Comparison of ENCODE assay signal across 25 cellular contexts in the genomic region with DNA sequence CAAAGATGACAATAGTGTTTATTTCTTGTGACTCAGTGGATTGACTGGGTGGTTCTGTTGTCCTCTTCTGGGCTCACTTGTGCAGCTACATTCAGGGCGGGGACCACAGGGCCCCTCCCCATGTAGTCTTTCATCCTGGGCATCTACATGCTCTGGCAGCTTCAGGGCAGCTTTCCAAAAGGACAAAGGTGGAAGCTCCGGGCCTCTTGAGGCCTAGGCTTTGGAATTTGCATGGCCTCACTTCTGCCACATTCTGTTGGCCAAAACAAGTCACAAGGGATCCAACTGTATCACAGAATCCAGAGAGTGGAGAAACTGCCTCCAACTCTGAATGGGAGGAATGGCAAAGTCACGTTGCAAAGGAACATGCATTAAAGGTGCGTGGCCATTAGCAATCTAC.
"Had no signal": no experiment of that assay in that cellular context is flagged by ENCODE, and none has a peak within 500 bp of the region (broad histone marks: within the 10 kb centered on the region; RNA-seq: fewer than 3 reads in every experiment).

No MANE protein-coding gene starts in this region.

- ATAC-seq: activated CD8-positive, alpha-beta T cell treated with anti-CD3 and anti-CD28 coated beads, Interleukin-2, amount 10 ng/mL, durations not matched to agents 7 days and 5 days; body of pancreas; gastrocnemius medialis; naive thymus-derived CD8-positive, alpha-beta T cell; right cardiac atrium; stimulated activated effector memory CD8-positive, alpha-beta T cell treated with anti-CD3 and anti-CD28 coated beads, Interleukin-12 subunit alpha, Interleukin-12 subunit beta, amount 100 ng/mL, for 72 hours had no signal

- H3K4me3 Mint-ChIP-seq: activated CD8-positive, alpha-beta T cell treated with anti-CD3 and anti-CD28 coated beads, Interleukin-2, amount 10 ng/mL, durations not matched to agents 7 days and 5 days; activated naive CD4-positive, alpha-beta T cell treated with anti-CD3 and anti-CD28 coated beads, Interleukin-2, amount 50 U/mL, for 24 hours; activated T-helper 1 cell treated with anti-CD3 and anti-CD28 coated beads, Interleukin-12 subunit alpha, Interleukin-12 subunit beta, Interleukin-2, Interleukin-4 antibody, amounts not matched to agents 30 ng/mL and 10 ng/mL and 1 ng/mL, durations not matched to agents 14 hours and 24 hours and 36 hours; memory B cell; naive thymus-derived CD8-positive, alpha-beta T cell; stimulated activated effector memory CD8-positive, alpha-beta T cell treated with anti-CD3 and anti-CD28 coated beads, Interleukin-12 subunit alpha, Interleukin-12 subunit beta, amount 100 ng/mL, for 72 hours had no signal

- H3K36me3 ChIP-seq: cardiac muscle cell, esophagus muscularis mucosa, gastrocnemius medialis, vagina, WERI-Rb-1 had no signal

- H3K27me3 ChIP-seq: body of pancreas, cardiac muscle cell, esophagus muscularis mucosa, gastrocnemius medialis, vagina had no signal

- DNase-seq: activated CD4-positive, alpha-beta T cell treated with anti-CD3 and anti-CD28 coated beads, Interleukin-2, amount 50 U/mL, for 1 hour; activated CD4-positive, CD25-positive, alpha-beta regulatory T cell treated with anti-CD3 and anti-CD28 coated beads, Interleukin-2, amount 50 U/mL, for 72 hours; activated CD8-positive, alpha-beta T cell treated with anti-CD3 and anti-CD28 coated beads, Interleukin-2, amount 10 ng/mL, durations not matched to agents 7 days and 5 days; activated gamma-delta T cell; anterior cingulate cortex; body of pancreas; dermis blood vessel endothelial cell; effector memory CD4-positive, alpha-beta T cell; gastrocnemius medialis; head of caudate nucleus; hypothalamus; naive thymus-derived CD8-positive, alpha-beta T cell; right cardiac atrium; stimulated activated CD4-positive, alpha-beta T cell treated with anti-CD3 and anti-CD28 coated beads, Interleukin-12 subunit alpha, Interleukin-12 subunit beta, amount 100 ng/mL, for 4 hours; trophoblast cell; WERI-Rb-1 had no signal

- H3K9me3 ChIP-seq: body of pancreas, esophagus muscularis mucosa, gastrocnemius medialis, vagina had no signal

- H3K9me3 Mint-ChIP-seq: activated naive CD4-positive, alpha-beta T cell treated with anti-CD3 and anti-CD28 coated beads, Interleukin-2, amount 50 U/mL, for 24 hours; activated T-helper 1 cell treated with anti-CD3 and anti-CD28 coated beads, Interleukin-12 subunit alpha, Interleukin-12 subunit beta, Interleukin-2, Interleukin-4 antibody, amounts not matched to agents 30 ng/mL and 10 ng/mL and 1 ng/mL, durations not matched to agents 14 hours and 24 hours and 36 hours; memory B cell; naive thymus-derived CD8-positive, alpha-beta T cell; stimulated activated effector memory CD8-positive, alpha-beta T cell treated with anti-CD3 and anti-CD28 coated beads, Interleukin-12 subunit alpha, Interleukin-12 subunit beta, amount 100 ng/mL, for 72 hours had no signal

- H3K27ac ChIP-seq: body of pancreas, cardiac muscle cell, gastrocnemius medialis, vagina, WERI-Rb-1 had no signal

- H3K27ac Mint-ChIP-seq: activated CD8-positive, alpha-beta T cell treated with anti-CD3 and anti-CD28 coated beads, Interleukin-2, amount 10 ng/mL, durations not matched to agents 7 days and 5 days; activated naive CD4-positive, alpha-beta T cell treated with anti-CD3 and anti-CD28 coated beads, Interleukin-2, amount 50 U/mL, for 24 hours; activated T-helper 1 cell treated with anti-CD3 and anti-CD28 coated beads, Interleukin-12 subunit alpha, Interleukin-12 subunit beta, Interleukin-2, Interleukin-4 antibody, amounts not matched to agents 30 ng/mL and 10 ng/mL and 1 ng/mL, durations not matched to agents 14 hours and 24 hours and 36 hours; memory B cell; naive thymus-derived CD8-positive, alpha-beta T cell; progenitor cell of endocrine pancreas; stimulated activated effector memory CD8-positive, alpha-beta T cell treated with anti-CD3 and anti-CD28 coated beads, Interleukin-12 subunit alpha, Interleukin-12 subunit beta, amount 100 ng/mL, for 72 hours had no signal

- H3K4me3 ChIP-seq: body of pancreas, cardiac muscle cell, esophagus muscularis mucosa, gastrocnemius medialis, vagina had no signal

- FAIRE-seq: endothelial cell of umbilical vein had no signal

- H3K4me1 Mint-ChIP-seq: memory B cell had no signal

- H3K27me3 Mint-ChIP-seq: activated naive CD4-positive, alpha-beta T cell treated with anti-CD3 and anti-CD28 coated beads, Interleukin-2, amount 50 U/mL, for 24 hours; memory B cell; naive thymus-derived CD8-positive, alpha-beta T cell; progenitor cell of endocrine pancreas had no signal

- H3K36me3 Mint-ChIP-seq: memory B cell; stimulated activated effector memory CD8-positive, alpha-beta T cell treated with anti-CD3 and anti-CD28 coated beads, Interleukin-12 subunit alpha, Interleukin-12 subunit beta, amount 100 ng/mL, for 72 hours had no signal
